Comparison of ENCODE assay signal across 12 cellular contexts in genomic region chr3:124429129-124429815, GRCh38.
DNase-seq lines count a peak whose midpoint lies in the region; ATAC-seq, FAIRE-seq and TF ChIP-seq lines count a peak whose summit lies in the region.
"Had no signal": no experiment of that assay in that cellular context is flagged by ENCODE, and none has a peak within 500 bp of the region (broad histone marks: within the 10 kb centered on the region; RNA-seq: fewer than 3 reads in every experiment).

No MANE protein-coding gene starts in this region.

- H3K4me2 ChIP-seq in keratinocyte (ENCODE audit: control insufficient read depth, extremely low read depth, insufficient read depth, low read depth, low read length), result peak overlapping the region; percentile 43

- peak; percentile 96 for FAIRE-seq in keratinocyte (lab: Jason Lieb, UNC)
- no peak for FAIRE-seq in frontal cortex (lab: Jason Lieb, UNC)

- H3K79me2 ChIP-seq in keratinocyte (ENCODE audit: control insufficient read depth, insufficient read depth, low read length), result no peaks in the 10 kb centered on the region

- H3K27ac ChIP-seq in keratinocyte (ENCODE audit: control insufficient read depth, insufficient read depth, low read length), result peak overlapping the region; percentile 15

- no peaks in the 10 kb centered on the region for H3K36me3 ChIP-seq in keratinocyte (ENCODE audit: control insufficient read depth in 2 of 2, extremely low read depth in 1 of 2, insufficient read depth in 2 of 2, low read length in 2 of 2)

- H3K4me3 ChIP-seq in keratinocyte (ENCODE audit: control insufficient read depth in 2 of 3, extremely low read depth in 1 of 3, insufficient read depth in 2 of 3, low read depth in 1 of 3, low read length in 3 of 3), result no peak overlapping the region

- no peaks in the 10 kb centered on the region for H4K20me1 ChIP-seq in keratinocyte (ENCODE audit: control insufficient read depth, extremely low read depth, insufficient read depth, low read length)

- peak; percentile 75 for DNase-seq in DMS53 treated with DMSO at 0.1 percent for 48 hours (lab: John Stamatoyannopoulos, UW; ENCODE audit: unreplicated experiment)
- peak; percentile 48 for DNase-seq in NCI-H1105 treated with DMSO at 0.1 percent for 48 hours (lab: John Stamatoyannopoulos, UW)
- DNase-seq in keratinocyte (ENCODE audit: low read depth, low spot score), result peak; percentile 21
- DNase-seq in HuH-7.5 (ENCODE audit: low spot score), result no peak
- no peak for DNase-seq in midbrain (lab: John Stamatoyannopoulos, UW)
- no peak for DNase-seq in frontal cortex (ENCODE audit: low spot score in 2 of 2)
- DNase-seq: GF-D8; naive B cell; stimulated activated CD4-positive, alpha-beta T cell treated with anti-CD3 and anti-CD28 coated beads, Interleukin-2, amount 100 ng/mL, for 48 hours had no signal

- H3K9ac ChIP-seq in keratinocyte (ENCODE audit: control insufficient read depth, extremely low read depth, insufficient read depth, low read length), result no peak overlapping the region

- H3K4me1 ChIP-seq in keratinocyte (ENCODE audit: control insufficient read depth, extremely low read depth, insufficient read depth, low read length), result peaks cover 22% of the 10 kb centered on the region

- no peak for TF ChIP-seq CTCF in keratinocyte (optimal IDR thresholded peaks at IDR 0.05 in 1 of 3, IDR thresholded peaks at IDR 0.05 in 1 of 3, conservative IDR thresholded peaks at IDR 0.05 in 1 of 3; ENCODE audit: extremely low read depth in 1 of 3, insufficient read depth in 2 of 3, low read length in 3 of 3)

- no peaks in the 10 kb centered on the region for H3K27me3 ChIP-seq in keratinocyte (ENCODE audit: control insufficient read depth, extremely low read depth, insufficient read depth, low read length)

- no peaks in the 10 kb centered on the region for H3K9me3 ChIP-seq in keratinocyte (ENCODE audit: control insufficient read depth, low read depth, low read length)

- ATAC-seq in SK-N-SH treated with all-trans-retinoic acid at 6 μM for 48 hours (peak; percentile 92), GM19328 (IDR thresholded peaks at IDR 0.05; ENCODE audit: unreplicated experiment) (no peak)
- ATAC-seq: esophagus mucosa had no signal

- no peaks in the 10 kb centered on the region for H3K9me1 ChIP-seq in keratinocyte (ENCODE audit: control insufficient read depth, extremely low read depth, insufficient read depth, low read length)

- dilution Hi-C loops in keratinocyte (cut with MboI; ENCODE audit: extremely low pct_ligation_motif_present, low sequenced_read_pairs), result no loop called here

- H2AFZ ChIP-seq in keratinocyte (ENCODE audit: control insufficient read depth, low read length), result no peak overlapping the region

TF ChIP-seq in SK-N-SH treated with all-trans-retinoic acid at 6 μM for 48 hours, 23 proteins besides CTCF, POLR2A, EP300 and RAD21 (continues in another document):
- TF ChIP-seq ESRRG (CRISPR knock-in tag; IDR thresholded peaks at IDR 0.05), result no peak
- TF ChIP-seq PPARA (CRISPR knock-in tag; IDR thresholded peaks at IDR 0.05; ENCODE audit: borderline replicate concordance), result no peak
- peak; percentile 76; the same call in 1 of the 2 replicates for TF ChIP-seq ZC3H10 (CRISPR knock-in tag; IDR thresholded peaks at IDR 0.05)
- TF ChIP-seq RARB (CRISPR knock-in tag; IDR thresholded peaks at IDR 0.05), result peak; percentile 78; the same call in 1 of the 2 replicates
- TF ChIP-seq GLIS3 (CRISPR knock-in tag; IDR thresholded peaks at IDR 0.05), result peak; percentile 17; the same call in 1 of the 2 replicates
- TF ChIP-seq, protein P1, sequence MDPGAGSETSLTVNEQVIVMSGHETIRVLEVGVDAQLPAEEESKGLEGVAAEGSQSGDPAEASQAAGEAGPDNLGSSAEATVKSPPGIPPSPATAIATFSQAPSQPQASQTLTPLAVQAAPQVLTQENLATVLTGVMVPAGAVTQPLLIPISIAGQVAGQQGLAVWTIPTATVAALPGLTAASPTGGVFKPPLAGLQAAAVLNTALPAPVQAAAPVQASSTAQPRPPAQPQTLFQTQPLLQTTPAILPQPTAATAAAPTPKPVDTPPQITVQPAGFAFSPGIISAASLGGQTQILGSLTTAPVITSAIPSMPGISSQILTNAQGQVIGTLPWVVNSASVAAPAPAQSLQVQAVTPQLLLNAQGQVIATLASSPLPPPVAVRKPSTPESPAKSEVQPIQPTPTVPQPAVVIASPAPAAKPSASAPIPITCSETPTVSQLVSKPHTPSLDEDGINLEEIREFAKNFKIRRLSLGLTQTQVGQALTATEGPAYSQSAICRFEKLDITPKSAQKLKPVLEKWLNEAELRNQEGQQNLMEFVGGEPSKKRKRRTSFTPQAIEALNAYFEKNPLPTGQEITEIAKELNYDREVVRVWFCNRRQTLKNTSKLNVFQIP (CRISPR knock-in tag; IDR thresholded peaks at IDR 0.05; ENCODE audit: borderline replicate concordance, low read depth), result 0 out of 2 replicates have a peak, but pooled peaks have one; percentile 66
- no peak for TF ChIP-seq OSR1 (CRISPR knock-in tag; IDR thresholded peaks at IDR 0.05)
- no peak for TF ChIP-seq CSDC2 (CRISPR knock-in tag; IDR thresholded peaks at IDR 0.05)
- TF ChIP-seq ZNF70 (CRISPR knock-in tag; IDR thresholded peaks at IDR 0.05), result no peak
- TF ChIP-seq BACH2 (CRISPR knock-in tag; IDR thresholded peaks at IDR 0.05; ENCODE audit: borderline replicate concordance), result no peak
- TF ChIP-seq, protein P2, sequence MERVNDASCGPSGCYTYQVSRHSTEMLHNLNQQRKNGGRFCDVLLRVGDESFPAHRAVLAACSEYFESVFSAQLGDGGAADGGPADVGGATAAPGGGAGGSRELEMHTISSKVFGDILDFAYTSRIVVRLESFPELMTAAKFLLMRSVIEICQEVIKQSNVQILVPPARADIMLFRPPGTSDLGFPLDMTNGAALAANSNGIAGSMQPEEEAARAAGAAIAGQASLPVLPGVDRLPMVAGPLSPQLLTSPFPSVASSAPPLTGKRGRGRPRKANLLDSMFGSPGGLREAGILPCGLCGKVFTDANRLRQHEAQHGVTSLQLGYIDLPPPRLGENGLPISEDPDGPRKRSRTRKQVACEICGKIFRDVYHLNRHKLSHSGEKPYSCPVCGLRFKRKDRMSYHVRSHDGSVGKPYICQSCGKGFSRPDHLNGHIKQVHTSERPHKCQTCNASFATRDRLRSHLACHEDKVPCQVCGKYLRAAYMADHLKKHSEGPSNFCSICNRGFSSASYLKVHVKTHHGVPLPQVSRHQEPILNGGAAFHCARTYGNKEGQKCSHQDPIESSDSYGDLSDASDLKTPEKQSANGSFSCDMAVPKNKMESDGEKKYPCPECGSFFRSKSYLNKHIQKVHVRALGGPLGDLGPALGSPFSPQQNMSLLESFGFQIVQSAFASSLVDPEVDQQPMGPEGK (CRISPR knock-in tag; IDR thresholded peaks at IDR 0.05; ENCODE audit: borderline replicate concordance), result 0 out of 2 replicates have a peak, but pooled peaks have one; percentile 70
- no peak for TF ChIP-seq ARNTL (CRISPR knock-in tag; IDR thresholded peaks at IDR 0.05; ENCODE audit: borderline replicate concordance, low read depth)
- no peak for TF ChIP-seq ZNF565 (CRISPR knock-in tag; conservative IDR thresholded peaks at IDR 0.05; ENCODE audit: low read depth)
- TF ChIP-seq ISL1 (CRISPR knock-in tag; IDR thresholded peaks at IDR 0.05), result peak; percentile 88
- TF ChIP-seq TOX (CRISPR knock-in tag; IDR thresholded peaks at IDR 0.05; ENCODE audit: borderline replicate concordance), result peak; percentile 68; the same call in 1 of the 2 replicates
- TF ChIP-seq, protein P3, sequence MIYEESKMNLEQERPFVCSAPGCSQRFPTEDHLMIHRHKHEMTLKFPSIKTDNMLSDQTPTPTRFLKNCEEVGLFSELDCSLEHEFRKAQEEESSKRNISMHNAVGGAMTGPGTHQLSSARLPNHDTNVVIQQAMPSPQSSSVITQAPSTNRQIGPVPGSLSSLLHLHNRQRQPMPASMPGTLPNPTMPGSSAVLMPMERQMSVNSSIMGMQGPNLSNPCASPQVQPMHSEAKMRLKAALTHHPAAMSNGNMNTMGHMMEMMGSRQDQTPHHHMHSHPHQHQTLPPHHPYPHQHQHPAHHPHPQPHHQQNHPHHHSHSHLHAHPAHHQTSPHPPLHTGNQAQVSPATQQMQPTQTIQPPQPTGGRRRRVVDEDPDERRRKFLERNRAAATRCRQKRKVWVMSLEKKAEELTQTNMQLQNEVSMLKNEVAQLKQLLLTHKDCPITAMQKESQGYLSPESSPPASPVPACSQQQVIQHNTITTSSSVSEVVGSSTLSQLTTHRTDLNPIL (CRISPR knock-in tag; IDR thresholded peaks at IDR 0.05; ENCODE audit: low read depth), result peak; percentile 84
- TF ChIP-seq SNAI2 (CRISPR knock-in tag; IDR thresholded peaks at IDR 0.05), result no peak
- no peak for TF ChIP-seq ZFP30 (CRISPR knock-in tag; IDR thresholded peaks at IDR 0.05)
- no peak for TF ChIP-seq ZNF8 (CRISPR knock-in tag; IDR thresholded peaks at IDR 0.05)
- TF ChIP-seq CSRNP3 (CRISPR knock-in tag; IDR thresholded peaks at IDR 0.05), result no peak
- TF ChIP-seq ZFP3 (CRISPR knock-in tag; IDR thresholded peaks at IDR 0.05), result peak; percentile 38; the same call in 1 of the 2 replicates
- no peak for TF ChIP-seq TCF4 (CRISPR knock-in tag; IDR thresholded peaks at IDR 0.05; ENCODE audit: borderline replicate concordance)

Comparison
In these comparisons a context has a peak if more than half of its experiments do, and no peak if none do; other contexts are left out.
1. DNase-seq: peak in DMS53 treated with DMSO at 0.1 percent for 48 hours (single experiment), NCI-H1105 treated with DMSO at 0.1 percent for 48 hours (single experiment) and keratinocyte (single experiment); none in HuH-7.5 (single experiment), midbrain (single experiment) and frontal cortex (0 of 2).